Comparison of ENCODE assay signal across 8 cellular contexts in genomic region chr14:104985675-104986486, GRCh38.
DNase-seq lines count a peak whose midpoint lies in the region; ATAC-seq lines count a peak whose summit lies in the region.

TSS of gene CLBA1 (plus strand) at chr14:104985788. CDS start at chr14:104986432, 644 bp downstream.

- H3K27me3 ChIP-seq in BLaER1, result no peaks in the 10 kb centered on the region

- peak within 1 kb of the TSS; percentile 100 for H3K4me2 ChIP-seq in BLaER1

- ATAC-seq in GM19043 (IDR thresholded peaks at IDR 0.05; ENCODE audit: low read depth, unreplicated experiment) (peak; percentile 97), HG03378 (IDR thresholded peaks at IDR 0.05; ENCODE audit: unreplicated experiment) (peak; percentile 74)

- H3K36me3 ChIP-seq in BLaER1, result no peaks in the 10 kb centered on the region

- H3K4me3 ChIP-seq in BLaER1, result peak within 1 kb of the TSS; percentile 82

- DNase-seq in NCI-H69 (lab: John Stamatoyannopoulos, UW) (peak; percentile 97), medulla oblongata (ENCODE audit: extremely low spot score) (peak; percentile 92)
- peak; percentile 84 for DNase-seq in activated CD4-positive, alpha-beta T cell treated with anti-CD3 and anti-CD28 coated beads, Interleukin-2, amount 50 U/mL, for 48 hours
- peak; percentile 78 for DNase-seq in effector CD8-positive, alpha-beta T cell (lab: John Stamatoyannopoulos, UW)
- DNase-seq in stimulated activated CD4-positive, alpha-beta T cell treated with anti-CD3 and anti-CD28 coated beads, TNF-alpha, amount 100 ng/mL, for 4 hours (ENCODE audit: low read depth in 3 of 3), result peak; percentile 75 to 80 (median 78)

- H3K9ac ChIP-seq in BLaER1, result peak within 1 kb of the TSS; percentile 79

- H4K20me1 ChIP-seq in BLaER1, result no peaks in the 10 kb centered on the region

- no peaks in the 10 kb centered on the region for H3K9me3 ChIP-seq in BLaER1

- H3K27ac ChIP-seq in BLaER1, result peak within 1 kb of the TSS; percentile 80

- H3K4me1 ChIP-seq in BLaER1, result peaks cover 95% of the 10 kb centered on the region

Comparison
In these comparisons a context has a peak if more than half of its experiments do, and no peak if none do; other contexts are left out.
1. Peak in every context shown above with its lines: DNase-seq, ATAC-seq, H3K4me3 ChIP-seq and H3K27ac ChIP-seq.